In the genomic region with DNA sequence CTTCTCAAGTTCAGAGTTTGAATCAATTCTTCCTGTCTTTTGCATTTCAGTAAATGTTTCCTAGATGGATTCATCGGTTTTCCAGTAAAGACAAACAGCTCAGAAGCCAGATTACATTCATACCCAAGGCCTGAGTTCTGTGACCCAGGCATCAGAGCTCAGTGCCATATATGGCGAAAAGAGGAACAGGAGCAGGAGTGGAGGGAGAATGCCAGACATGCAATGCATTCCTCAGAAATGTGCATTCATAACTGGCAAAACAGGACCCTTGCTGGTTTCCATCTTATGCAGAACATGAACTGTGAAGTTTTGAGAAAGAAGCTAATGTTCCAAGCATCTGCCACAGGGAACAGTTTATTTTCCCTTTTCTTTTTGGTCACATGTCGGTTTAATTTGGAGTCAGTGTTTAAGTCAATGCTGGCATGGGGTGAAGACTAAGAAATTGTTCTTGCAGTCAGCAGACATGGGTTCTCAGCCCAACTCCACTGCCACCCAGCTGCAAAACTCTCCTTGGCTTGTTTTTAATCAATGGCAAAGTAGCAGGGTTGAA, we compare ENCODE assay signal across 10 cellular contexts.
DNase-seq lines count a peak whose midpoint lies in the region; ATAC-seq and TF ChIP-seq lines count a peak whose summit lies in the region.
"Had no signal": no experiment of that assay in that cellular context is flagged by ENCODE, and none has a peak within 500 bp of the region (broad histone marks: within the 10 kb centered on the region; RNA-seq: fewer than 3 reads in every experiment).

No MANE protein-coding gene starts in this region.

- DNase-seq in SIG-M5 treated with dmso at 0.1 percent for 504 hours (lab: John Stamatoyannopoulos, UW; ENCODE audit: unreplicated experiment) (peak; percentile 66), SIG-M5 (lab: John Stamatoyannopoulos, UW) (no peak), choroid plexus epithelial cell (ENCODE audit: low read depth) (peak; percentile 97), lung microvascular endothelial cell (ENCODE audit: low read depth in 2 of 2) (peak; percentile 53 to 76), uterus (peak; percentile 45 to 59), T-helper 17 cell (no peak), CD14-positive monocyte (ENCODE audit: low spot score) (no peak), NCI-H1417 (lab: John Stamatoyannopoulos, UW) (no peak)
- DNase-seq: cerebellar nuclear complex; stimulated activated naive CD8-positive, alpha-beta T cell treated with anti-CD3 and anti-CD28 coated beads, Interleukin-15, amount 100 ng/mL, for 72 hours had no signal

- no peak overlapping the region for H3K4me3 Mint-ChIP-seq in T-helper 17 cell
- H3K4me3 Mint-ChIP-seq in CD14-positive monocyte = no peak overlapping the region
- H3K4me3 Mint-ChIP-seq: stimulated activated naive CD8-positive, alpha-beta T cell treated with anti-CD3 and anti-CD28 coated beads, Interleukin-15, amount 100 ng/mL, for 72 hours had no signal

- no peak for ATAC-seq in T-helper 17 cell
- ATAC-seq: stimulated activated naive CD8-positive, alpha-beta T cell treated with anti-CD3 and anti-CD28 coated beads, Interleukin-15, amount 100 ng/mL, for 72 hours had no signal

- H3K4me3 ChIP-seq in choroid plexus epithelial cell (ENCODE audit: low read depth, low read length) (no peak overlapping the region), uterus (no peak overlapping the region)

- H3K27ac Mint-ChIP-seq in T-helper 17 cell (no peak overlapping the region), CD14-positive monocyte (peak overlapping the region in 2 of 7 donors; percentile 34 to 44)
- H3K27ac Mint-ChIP-seq: stimulated activated naive CD8-positive, alpha-beta T cell treated with anti-CD3 and anti-CD28 coated beads, Interleukin-15, amount 100 ng/mL, for 72 hours had no signal

- no peaks in the 10 kb centered on the region for H3K36me3 ChIP-seq in uterus

- no peak for TF ChIP-seq POLR2A in uterus (IDR thresholded peaks at IDR 0.05)

- intact Hi-C loops in uterus (cut with DNase I; ENCODE audit: low total_unique reads) (no loop called here), CD14-positive monocyte (cut with micrococcal nuclease) (no loop called here)

- peaks cover 18 to 29% of the 10 kb centered on the region in 2 donors for H3K4me1 ChIP-seq in uterus

- peaks cover 24% of the 10 kb centered on the region for H3K4me1 Mint-ChIP-seq in T-helper 17 cell
- peaks cover 35% of the 10 kb centered on the region for H3K4me1 Mint-ChIP-seq in CD14-positive monocyte

- H3K27me3 ChIP-seq in uterus = no peaks in the 10 kb centered on the region

- no peaks in the 10 kb centered on the region for H3K9me3 ChIP-seq in uterus
- no peaks in the 10 kb centered on the region for H3K9me3 ChIP-seq in T-helper 17 cell (ENCODE audit: control insufficient read depth, low read length, poor library complexity, severe bottlenecking)

- TF ChIP-seq CTCF in choroid plexus epithelial cell (conservative IDR thresholded peaks at IDR 0.05; ENCODE audit: low read depth, low read length) = peak; percentile 5
- peak in 1 of 4 experiments; percentile 24 for TF ChIP-seq CTCF in uterus (IDR thresholded peaks at IDR 0.05)
- no peak for TF ChIP-seq CTCF in CD14-positive monocyte (IDR thresholded peaks at IDR 0.05)

- peak overlapping the region; percentile 96 to 97 for H3K27ac ChIP-seq in uterus

- H3K9me3 Mint-ChIP-seq in CD14-positive monocyte = no peaks in the 10 kb centered on the region
- H3K9me3 Mint-ChIP-seq: stimulated activated naive CD8-positive, alpha-beta T cell treated with anti-CD3 and anti-CD28 coated beads, Interleukin-15, amount 100 ng/mL, for 72 hours had no signal

- peaks cover 5% of the 10 kb centered on the region for H3K36me3 Mint-ChIP-seq in T-helper 17 cell (ENCODE audit: low read depth)
- H3K36me3 Mint-ChIP-seq in CD14-positive monocyte = peaks cover 7 to 18% of the 10 kb centered on the region in 2 donors

- no peaks in the 10 kb centered on the region for H3K27me3 Mint-ChIP-seq in T-helper 17 cell
- H3K27me3 Mint-ChIP-seq in CD14-positive monocyte (ENCODE audit: low read depth in 3 of 3) = no peaks in the 10 kb centered on the region
- H3K27me3 Mint-ChIP-seq: stimulated activated naive CD8-positive, alpha-beta T cell treated with anti-CD3 and anti-CD28 coated beads, Interleukin-15, amount 100 ng/mL, for 72 hours had no signal

Comparison
In these comparisons a context has a peak if more than half of its experiments do, and no peak if none do; other contexts are left out.
1. DNase-seq: peak in SIG-M5 treated with dmso at 0.1 percent for 504 hours (single experiment), choroid plexus epithelial cell (single experiment), lung microvascular endothelial cell (2 of 2) and uterus (2 of 2); none in SIG-M5 (single experiment), T-helper 17 cell (0 of 3), CD14-positive monocyte (single experiment) and NCI-H1417 (0 of 3).